In genomic region chr4:81527115-81527514, GRCh38 we compare ENCODE assay signal across 28 cellular contexts. TPM values are rescaled to one million over a fixed set of nuclear protein-coding genes. Genes with fewer than 3 reads are reported as not detected.
DNase-seq lines count a peak whose midpoint lies in the region; ATAC-seq, FAIRE-seq and TF ChIP-seq lines count a peak whose summit lies in the region.
"Had no signal": no experiment of that assay in that cellular context is flagged by ENCODE, and none has a peak within 500 bp of the region (broad histone marks: within the 10 kb centered on the region; RNA-seq: fewer than 3 reads in every experiment).

No MANE protein-coding gene starts in this region.

- H3K79me2 ChIP-seq in HepG2 (ENCODE audit: insufficient read depth, low read length): no peaks in the 10 kb centered on the region

- H3K4me3 ChIP-seq in right lobe of liver (no peak overlapping the region), HepG2 (replicated peaks in 1 of 3; ENCODE audit: insufficient read depth in 1 of 3, low read depth in 2 of 3, low read length in 3 of 3) (no peak overlapping the region), heart right ventricle (no peak overlapping the region), left lung (no peak overlapping the region), upper lobe of right lung (no peak overlapping the region), A673 (ENCODE audit: low read depth, low read length, poor library complexity, severe bottlenecking) (no peak overlapping the region), gastroesophageal sphincter (no peak overlapping the region)
- H3K4me3 ChIP-seq: GM12878, K562, MG63, SJSA1 had no signal

- peak in 3 of 4 donors; percentile 36 to 69 (median 44) for ATAC-seq in right lobe of liver
- ATAC-seq in HepG2: no peak
- ATAC-seq in heart right ventricle: peak; percentile 61 to 96 (median 86)
- ATAC-seq in left lung: peak; percentile 91
- ATAC-seq in upper lobe of right lung: peak; percentile 94
- no peak for ATAC-seq in gastroesophageal sphincter
- ATAC-seq: GM12878, K562 had no signal

- no peaks in the 10 kb centered on the region for H3K27me3 ChIP-seq in right lobe of liver
- no peaks in the 10 kb centered on the region for H3K27me3 ChIP-seq in HepG2 (ENCODE audit: control insufficient read depth in 1 of 2, insufficient read depth in 2 of 2, low read length in 2 of 2)
- H3K27me3 ChIP-seq in heart right ventricle: no peaks in the 10 kb centered on the region
- no peaks in the 10 kb centered on the region for H3K27me3 ChIP-seq in left lung
- H3K27me3 ChIP-seq in upper lobe of right lung: no peaks in the 10 kb centered on the region
- H3K27me3 ChIP-seq in A673 (replicated peaks; ENCODE audit: insufficient read depth, low read depth, low read length, poor library complexity): no peaks in the 10 kb centered on the region
- no peaks in the 10 kb centered on the region for H3K27me3 ChIP-seq in gastroesophageal sphincter
- H3K27me3 ChIP-seq: MG63, SJSA1 had no signal

- H3K36me3 ChIP-seq in right lobe of liver: no peaks in the 10 kb centered on the region
- H3K36me3 ChIP-seq in HepG2 (replicated peaks in 1 of 2; ENCODE audit: control insufficient read depth in 1 of 2, insufficient read depth in 2 of 2, low read length in 2 of 2): no peaks in the 10 kb centered on the region
- H3K36me3 ChIP-seq in heart right ventricle: no peaks in the 10 kb centered on the region
- no peaks in the 10 kb centered on the region for H3K36me3 ChIP-seq in left lung
- H3K36me3 ChIP-seq in upper lobe of right lung: no peaks in the 10 kb centered on the region
- no peaks in the 10 kb centered on the region for H3K36me3 ChIP-seq in A673 (ENCODE audit: insufficient read depth, low read length, poor library complexity, severe bottlenecking)
- no peaks in the 10 kb centered on the region for H3K36me3 ChIP-seq in gastroesophageal sphincter
- H3K36me3 ChIP-seq: MG63, SJSA1 had no signal

- TF ChIP-seq CTCF in right lobe of liver (IDR thresholded peaks at IDR 0.05): no peak
- TF ChIP-seq CTCF in HepG2 (CRISPR knock-in tag; IDR thresholded peaks at IDR 0.05): no peak
- TF ChIP-seq CTCF in heart right ventricle (IDR thresholded peaks at IDR 0.05): no peak
- TF ChIP-seq CTCF in left lung (IDR thresholded peaks at IDR 0.05): no peak
- TF ChIP-seq CTCF in upper lobe of right lung (IDR thresholded peaks at IDR 0.05): no peak
- no peak for TF ChIP-seq CTCF in A673 (conservative IDR thresholded peaks at IDR 0.05; ENCODE audit: low read depth, low read length)
- TF ChIP-seq CTCF in gastroesophageal sphincter (IDR thresholded peaks at IDR 0.05): no peak

- TF ChIP-seq RAD21 in HepG2 (CRISPR knock-in tag; IDR thresholded peaks at IDR 0.05): no peak

- FAIRE-seq in HepG2 (lab: Jason Lieb, UNC): no peak
- FAIRE-seq: GM12878, K562 had no signal

- DNase-seq in right lobe of liver (peak in 1 of 3 donors; percentile 31), HepG2 (ENCODE audit: low spot score) (no peak), heart right ventricle (peak; percentile 61 to 64), left lung (peak in 1 of 2 donors; percentile 78), upper lobe of right lung (peak; percentile 83), A673 (ENCODE audit: low spot score) (no peak), GM03348 (ENCODE audit: low spot score) (no peak)
- DNase-seq: 8988T; AML-193; Calu3; CD8-positive, alpha-beta memory T cell; EL; H7; MG63; NCI-H1048; NCI-H1436; NCI-H187 treated with DMSO at 0.1 percent for 48 hours; NCI-H2107; NCI-H2227 treated with DMSO at 0.1 percent for 48 hours; NCI-H510A treated with DMSO at 0.1 percent for 48 hours; NCI-H748 treated with DMSO at 0.1 percent for 48 hours; NK-92 treated with Interleukin-12 subunit alpha and Interleukin-12 subunit beta, amount 100 ng/mL, for 24 hours had no signal

- BruUV-seq in HepG2 (replicated peaks; lab: Mats Ljungman, UMichigan) (no TSS peak), A673 (replicated peaks; lab: Mats Ljungman, UMichigan) (no TSS peak)

- intact Hi-C loops in right lobe of liver (cut with DNase I): no loop called here
- intact Hi-C loops in HepG2 (cut with micrococcal nuclease; ENCODE audit: unreplicated experiment): no loop called here
- intact Hi-C loops in heart right ventricle (cut with DNase I): no loop called here
- intact Hi-C loops in left lung (cut with DNase I): no loop called here
- intact Hi-C loops in upper lobe of right lung (cut with DNase I): no loop called here
- intact Hi-C loops in A673 (cut with micrococcal nuclease; ENCODE audit: unreplicated experiment): no loop called here

- in situ Hi-C loops in HepG2 (cut with HindIII; ENCODE audit: extremely low pct_ligation_motif_present, low pct_unique_long_range_greater_than_20kb): no loop called here

- no peak overlapping the region for H3K27ac ChIP-seq in right lobe of liver
- no peak overlapping the region for H3K27ac ChIP-seq in HepG2 (ENCODE audit: extremely low read length, insufficient read depth, low read length)
- H3K27ac ChIP-seq in heart right ventricle: no peak overlapping the region
- no peak overlapping the region for H3K27ac ChIP-seq in left lung
- H3K27ac ChIP-seq in upper lobe of right lung: no peak overlapping the region
- no peak overlapping the region for H3K27ac ChIP-seq in A673 (ENCODE audit: low read depth, low read length, poor library complexity, severe bottlenecking)
- H3K27ac ChIP-seq in gastroesophageal sphincter: no peak overlapping the region
- H3K27ac ChIP-seq: C4-2B, SJSA1 had no signal

- no peak overlapping the region for H3K9ac ChIP-seq in HepG2 (ENCODE audit: insufficient read depth, low read depth, low read length)

- H2AFZ ChIP-seq in HepG2 (ENCODE audit: low read length): no peak overlapping the region

- CTCF ChIA-PET in HepG2 (lab: Yijun Ruan, JAX; ENCODE audit: low intra/inter-chr PET ratio, low total read pairs) (no interaction called here), A673 (lab: Charles Lee) (no interaction called here)

- H3K4me1 ChIP-seq in right lobe of liver (no peaks in the 10 kb centered on the region), HepG2 (ENCODE audit: insufficient read depth, low read length) (no peaks in the 10 kb centered on the region), heart right ventricle (peaks cover 0 to 6% (median 0%) of the 10 kb centered on the region in 9 donors), left lung (no peaks in the 10 kb centered on the region), upper lobe of right lung (no peaks in the 10 kb centered on the region), A673 (ENCODE audit: insufficient read depth, low read length, poor library complexity, severe bottlenecking) (no peaks in the 10 kb centered on the region), gastroesophageal sphincter (no peaks in the 10 kb centered on the region)
- H3K4me1 ChIP-seq: SJSA1 had no signal

- H3K9me3 ChIP-seq in right lobe of liver: no peaks in the 10 kb centered on the region
- H3K9me3 ChIP-seq in HepG2 (ENCODE audit: low read length): no peaks in the 10 kb centered on the region
- peaks cover 0 to 16% (median 0%) of the 10 kb centered on the region in 11 donors for H3K9me3 ChIP-seq in heart right ventricle
- peaks cover 0 to 12% of the 10 kb centered on the region in 2 donors for H3K9me3 ChIP-seq in left lung
- no peaks in the 10 kb centered on the region for H3K9me3 ChIP-seq in upper lobe of right lung
- H3K9me3 ChIP-seq in A673 (ENCODE audit: low read depth, low read length, poor library complexity, severe bottlenecking): no peaks in the 10 kb centered on the region
- peaks cover 0 to 7% (median 0%) of the 10 kb centered on the region in 3 donors for H3K9me3 ChIP-seq in gastroesophageal sphincter
- H3K9me3 ChIP-seq: MG63, SJSA1 had no signal

- WGBS in right lobe of liver (ENCODE audit: insufficient coverage, low coverage, low lambda C conversion rate, missing lambda C conversion rate): 33% methylated on average over 1 of the region's 4 CpGs
- WGBS in HepG2 (ENCODE audit: low lambda C conversion rate): 17% methylated on average over 4 of the region's 4 CpGs
- 61 to 72% methylated on average over 4 of the region's 4 CpGs for WGBS in heart right ventricle, 2 donors
- WGBS in gastroesophageal sphincter (ENCODE audit: low coverage in 1 of 2), 2 donors: 40% methylated on average over 1 of the region's 4 CpGs

- H3K4me2 ChIP-seq in HepG2 (ENCODE audit: low read depth, low read length): no peak overlapping the region

- no peak for TF ChIP-seq POLR2A in right lobe of liver (IDR thresholded peaks at IDR 0.05)
- TF ChIP-seq POLR2A in HepG2 (IDR thresholded peaks at IDR 0.05; ENCODE audit: insufficient read depth in 1 of 2, low read depth in 2 of 2, low read length in 2 of 2): no peak
- no peak for TF ChIP-seq POLR2A in gastroesophageal sphincter (IDR thresholded peaks at IDR 0.05)

- POLR2A ChIA-PET in HepG2 (lab: Yijun Ruan, JAX): no interaction called here
- POLR2A ChIA-PET in A673 (lab: Charles Lee; ENCODE audit: low non-redundant PET): no interaction called here

- H4K20me1 ChIP-seq in HepG2 (ENCODE audit: insufficient read depth, low read length): no peaks in the 10 kb centered on the region

- TF ChIP-seq EP300 in HepG2 (IDR thresholded peaks at IDR 0.05; ENCODE audit: low read depth in 2 of 2, low read length in 2 of 2) (no peak), HepG2 (CRISPR knock-in tag; IDR thresholded peaks at IDR 0.05; ENCODE audit: borderline replicate concordance) (no peak), gastroesophageal sphincter (IDR thresholded peaks at IDR 0.05) (no peak)

RNA-seq across cellular contexts. Expression of gene RASGEF1B, which starts 55.4 kb away (rescaled TPM):
- total RNA-seq in right lobe of liver (10 to 100 TPM; 22.9 to 51.9 (median 25.8) TPM), HepG2 (2016; rRNA removed; fragmentation: Illumina TruSeq; extraction: Trizol) (0.04 TPM in 1 of 2 replicates, not detected in the other), heart right ventricle (1 to 10 TPM; 2.4 to 8.1 (median 3.4) TPM), left lung (10 to 100 TPM; 24.8 to 34.7 TPM), upper lobe of right lung (45.1 TPM), A673 (2021) (6.4 and 8.1 TPM in 2 replicates), gastroesophageal sphincter (10 to 100 TPM in 2 of 4 donors, 1 to 10 TPM in 2; 4.0 to 14.7 (median 9.4) TPM)
- total RNA-seq in HepG2 (2016; cell fraction: cytosol; rRNA removed; fragmentation: Illumina TruSeq; extraction: Trizol; ENCODE audit: low read depth): not detected in 2 replicates
- total RNA-seq in HepG2 (2016; cell fraction: insoluble cytoplasmic fraction; rRNA removed; fragmentation: Illumina TruSeq; extraction: Trizol): not detected in 2 replicates
- total RNA-seq in HepG2 (2016; cell fraction: membrane; rRNA removed; fragmentation: Illumina TruSeq; extraction: Trizol): not detected in 2 replicates
- not detected in 2 replicates for total RNA-seq in HepG2 (2016; cell fraction: nucleus; rRNA removed; fragmentation: Illumina TruSeq; extraction: Trizol)
- polyA plus RNA-seq in HepG2 (2011; rRNA removed) (0.04 and 0.05 TPM in 2 replicates), heart right ventricle (1 to 10 TPM; 1.3 to 3.5 TPM)
- polyA plus RNA-seq in HepG2 (2011; cell fraction: cytosol; rRNA removed): 0.03 TPM in 1 of 2 replicates, not detected in the other
- polyA plus RNA-seq in HepG2 (2011; cell fraction: nucleus; rRNA removed): not detected in 2 replicates
- polyA plus RNA-seq in HepG2 (2012): not detected in 2 replicates
- polyA plus RNA-seq in HepG2 (2016; cell fraction: cytosol; fragmentation: Illumina TruSeq; extraction: Trizol; ENCODE audit: low read depth): not detected in 2 replicates
- polyA plus RNA-seq in HepG2 (2016; cell fraction: insoluble cytoplasmic fraction; fragmentation: Illumina TruSeq; extraction: Trizol; ENCODE audit: low read depth): not detected in 2 replicates
- not detected in 2 replicates for polyA plus RNA-seq in HepG2 (2016; cell fraction: membrane; fragmentation: Illumina TruSeq; extraction: Trizol; ENCODE audit: low read depth)
- not detected in 2 replicates for polyA plus RNA-seq in HepG2 (2016; cell fraction: nucleus; fragmentation: Illumina TruSeq; extraction: Trizol; ENCODE audit: insufficient read depth, low read depth)
- 0.84 TPM in 1 of 2 replicates, not detected in the other for polyA minus RNA-seq in HepG2 (2011; rRNA and poly(A)+ RNA removed; ENCODE audit: low replicate concordance)
- polyA minus RNA-seq in HepG2 (2011; cell fraction: cytosol; rRNA and poly(A)+ RNA removed): not detected in 2 replicates
- 0.12 and 0.26 TPM in 2 replicates for polyA minus RNA-seq in HepG2 (2011; cell fraction: nucleus; rRNA and poly(A)+ RNA removed)
- total RNA-seq: SJSA1 had no signal
- polyA plus RNA-seq: AG04450 had no signal

Comparison
In these comparisons a context has a peak if more than half of its experiments do, and no peak if none do; other contexts are left out.
1. ATAC-seq: peak in right lobe of liver (3 of 4), heart right ventricle (8 of 8), left lung (single experiment) and upper lobe of right lung (single experiment); none in HepG2 (single experiment) and gastroesophageal sphincter (single experiment).
2. DNase-seq: peak in heart right ventricle (2 of 2) and upper lobe of right lung (single experiment); none in HepG2 (single experiment), A673 (single experiment) and GM03348 (single experiment).